1 cellular context compared by ENCODE assay signal in the genomic region with DNA sequence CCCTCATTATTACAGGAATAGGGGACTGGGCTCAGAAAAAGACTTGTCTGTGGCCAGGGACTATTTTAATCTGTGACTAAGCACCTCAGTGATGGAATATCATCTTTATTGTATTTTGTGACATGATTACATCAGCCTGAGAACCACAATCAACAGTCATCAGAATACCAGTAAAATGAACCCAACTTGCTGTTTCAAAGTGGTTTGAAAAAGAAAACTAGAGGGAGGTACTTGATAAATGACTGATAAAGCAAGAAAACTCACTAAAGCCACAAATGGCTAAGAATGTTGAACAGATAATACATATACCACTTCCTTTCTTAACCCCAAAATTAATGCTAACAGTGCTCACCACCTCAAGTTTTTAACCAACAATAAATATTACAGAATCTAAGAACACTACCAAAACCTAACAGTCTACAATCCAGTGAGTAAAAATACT.
TF ChIP-seq lines count a peak whose summit lies in the region.

No MANE protein-coding gene starts in this region.

TF ChIP-seq in HEK293, 187 proteins besides CTCF, POLR2A, EP300 and RAD21 (continued from another document):
- TF ChIP-seq, protein P1, sequence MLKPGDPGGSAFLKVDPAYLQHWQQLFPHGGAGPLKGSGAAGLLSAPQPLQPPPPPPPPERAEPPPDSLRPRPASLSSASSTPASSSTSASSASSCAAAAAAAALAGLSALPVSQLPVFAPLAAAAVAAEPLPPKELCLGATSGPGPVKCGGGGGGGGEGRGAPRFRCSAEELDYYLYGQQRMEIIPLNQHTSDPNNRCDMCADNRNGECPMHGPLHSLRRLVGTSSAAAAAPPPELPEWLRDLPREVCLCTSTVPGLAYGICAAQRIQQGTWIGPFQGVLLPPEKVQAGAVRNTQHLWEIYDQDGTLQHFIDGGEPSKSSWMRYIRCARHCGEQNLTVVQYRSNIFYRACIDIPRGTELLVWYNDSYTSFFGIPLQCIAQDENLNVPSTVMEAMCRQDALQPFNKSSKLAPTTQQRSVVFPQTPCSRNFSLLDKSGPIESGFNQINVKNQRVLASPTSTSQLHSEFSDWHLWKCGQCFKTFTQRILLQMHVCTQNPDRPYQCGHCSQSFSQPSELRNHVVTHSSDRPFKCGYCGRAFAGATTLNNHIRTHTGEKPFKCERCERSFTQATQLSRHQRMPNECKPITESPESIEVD (tag by site-specific recombination; IDR thresholded peaks at IDR 0.05): peak; percentile 62
- TF ChIP-seq KLF8 (tag by site-specific recombination; IDR thresholded peaks at IDR 0.05): no peak
- TF ChIP-seq ZSCAN23 (tag by site-specific recombination; IDR thresholded peaks at IDR 0.05): no peak
